Comparison of ENCODE assay signal across 12 cellular contexts in genomic region chr5:78756853-78757252, GRCh38.
DNase-seq lines count a peak whose midpoint lies in the region; ATAC-seq, FAIRE-seq and TF ChIP-seq lines count a peak whose summit lies in the region.
"Had no signal": no experiment of that assay in that cellular context is flagged by ENCODE, and none has a peak within 500 bp of the region (broad histone marks: within the 10 kb centered on the region; RNA-seq: fewer than 3 reads in every experiment).

No MANE protein-coding gene starts in this region.

- DNase-seq in HepG2 (ENCODE audit: low spot score) (no peak), right lobe of liver (no peak), adipocyte (ENCODE audit: low read depth) (no peak), brain microvascular endothelial cell (no peak), NCI-H2107 (lab: John Stamatoyannopoulos, UW) (no peak), SK-N-DZ (ENCODE audit: low spot score) (no peak)
- DNase-seq: activated naive CD8-positive, alpha-beta T cell treated with anti-CD3 and anti-CD28 coated beads, Interleukin-2, amount 10 ng/mL, durations not matched to agents 7 days and 5 days; Right ventricle myocardium superior; stimulated activated CD4-positive, alpha-beta T cell treated with anti-CD3 and anti-CD28 coated beads, Interleukin-4, amount 100 ng/mL, for 4 hours; upper lobe of right lung had no signal

- TF ChIP-seq RAD21 in HepG2 (CRISPR knock-in tag; IDR thresholded peaks at IDR 0.05), result no peak

- peak overlapping the region; percentile 89 for H3K4me2 ChIP-seq in HepG2 (ENCODE audit: low read depth, low read length)

- ATAC-seq in HepG2 (peak; percentile 29), right lobe of liver (no peak), HG03196 (IDR thresholded peaks at IDR 0.05; ENCODE audit: unreplicated experiment) (peak; percentile 4), HG03045 (IDR thresholded peaks at IDR 0.05; ENCODE audit: unreplicated experiment) (no peak)
- ATAC-seq: upper lobe of right lung had no signal

- WGBS in HepG2 (ENCODE audit: low lambda C conversion rate), result 0% methylated on average over 3 of the region's 3 CpGs
- WGBS in right lobe of liver (ENCODE audit: insufficient coverage, low coverage, low lambda C conversion rate, missing lambda C conversion rate), result 59% methylated on average over 3 of the region's 3 CpGs

- H3K9me3 ChIP-seq in HepG2 (ENCODE audit: low read length), result no peaks in the 10 kb centered on the region
- no peaks in the 10 kb centered on the region for H3K9me3 ChIP-seq in right lobe of liver
- no peaks in the 10 kb centered on the region for H3K9me3 ChIP-seq in adipocyte (ENCODE audit: control insufficient read depth, low read length)
- H3K9me3 ChIP-seq: upper lobe of right lung had no signal

- H2AFZ ChIP-seq in HepG2 (ENCODE audit: low read length), result no peak overlapping the region

- peak; percentile 32 for FAIRE-seq in HepG2 (lab: Jason Lieb, UNC)

- CTCF ChIA-PET in HepG2 (lab: Yijun Ruan, JAX; ENCODE audit: low intra/inter-chr PET ratio, low total read pairs), result no interaction called here

- TF ChIP-seq POLR2A in HepG2 (IDR thresholded peaks at IDR 0.05; ENCODE audit: insufficient read depth in 1 of 2, low read depth in 2 of 2, low read length in 2 of 2), result no peak
- TF ChIP-seq POLR2A in right lobe of liver (IDR thresholded peaks at IDR 0.05), result no peak

- peaks cover 53% of the 10 kb centered on the region for H3K4me1 ChIP-seq in HepG2 (ENCODE audit: insufficient read depth, low read length)
- no peaks in the 10 kb centered on the region for H3K4me1 ChIP-seq in right lobe of liver
- H3K4me1 ChIP-seq in adipocyte (ENCODE audit: control insufficient read depth, insufficient read depth, low read length), result peaks cover 36% of the 10 kb centered on the region
- H3K4me1 ChIP-seq: upper lobe of right lung had no signal

- H3K36me3 ChIP-seq in HepG2 (replicated peaks in 1 of 2; ENCODE audit: control insufficient read depth in 1 of 2, insufficient read depth in 2 of 2, low read length in 2 of 2), result no peaks in the 10 kb centered on the region
- H3K36me3 ChIP-seq in right lobe of liver, result no peaks in the 10 kb centered on the region
- H3K36me3 ChIP-seq in adipocyte (ENCODE audit: control insufficient read depth, insufficient read depth, low read length, severe bottlenecking), result no peaks in the 10 kb centered on the region
- H3K36me3 ChIP-seq in brain microvascular endothelial cell (replicated peaks), result no peaks in the 10 kb centered on the region
- H3K36me3 ChIP-seq: upper lobe of right lung had no signal

- peak overlapping the region in 2 of 3 experiments; percentile 11 to 47; a peak in 2 of 6 replicates for H3K4me3 ChIP-seq in HepG2 (replicated peaks in 1 of 3; ENCODE audit: insufficient read depth in 1 of 3, low read depth in 2 of 3, low read length in 3 of 3)
- H3K4me3 ChIP-seq in right lobe of liver, result no peak overlapping the region
- peak overlapping the region; percentile 3 for H3K4me3 ChIP-seq in adipocyte (ENCODE audit: low read length)
- no peak overlapping the region for H3K4me3 ChIP-seq in brain microvascular endothelial cell (ENCODE audit: low read depth, low read length)
- H3K4me3 ChIP-seq: upper lobe of right lung had no signal

- TF ChIP-seq EP300 in HepG2 (IDR thresholded peaks at IDR 0.05; ENCODE audit: low read depth in 2 of 2, low read length in 2 of 2) (no peak), HepG2 (CRISPR knock-in tag; IDR thresholded peaks at IDR 0.05; ENCODE audit: borderline replicate concordance) (no peak)

- no peak for TF ChIP-seq CTCF in HepG2 (CRISPR knock-in tag; IDR thresholded peaks at IDR 0.05)
- TF ChIP-seq CTCF in right lobe of liver (IDR thresholded peaks at IDR 0.05), result no peak
- TF ChIP-seq CTCF in brain microvascular endothelial cell (IDR thresholded peaks at IDR 0.05; ENCODE audit: low read depth, low read length, missing control alignments), result no peak

- BruUV-seq in HepG2 (replicated peaks; lab: Mats Ljungman, UMichigan), result no TSS peak

- in situ Hi-C loops in HepG2 (cut with HindIII; ENCODE audit: extremely low pct_ligation_motif_present, low pct_unique_long_range_greater_than_20kb) (no loop called here), brain microvascular endothelial cell (cut with HindIII; ENCODE audit: low pct_ligation_motif_present, low sequenced_read_pairs) (no loop called here)

- H4K20me1 ChIP-seq in HepG2 (ENCODE audit: insufficient read depth, low read length), result no peaks in the 10 kb centered on the region

- intact Hi-C loops in HepG2 (cut with micrococcal nuclease; ENCODE audit: unreplicated experiment), result loop anchor here (5.0 kb wide), 1 partner anchor 110 kb away; the partner anchor contains the start of gene LHFPL2
- intact Hi-C loops in right lobe of liver (cut with DNase I), result no loop called here

- H3K9ac ChIP-seq in HepG2 (ENCODE audit: insufficient read depth, low read depth, low read length), result no peak overlapping the region
- no peak overlapping the region for H3K9ac ChIP-seq in adipocyte (ENCODE audit: low read length)

- H3K27ac ChIP-seq in HepG2 (ENCODE audit: extremely low read length, insufficient read depth, low read length) (no peak overlapping the region), right lobe of liver (no peak overlapping the region), brain microvascular endothelial cell (no peak overlapping the region)
- H3K27ac ChIP-seq: upper lobe of right lung had no signal

- no peaks in the 10 kb centered on the region for H3K79me2 ChIP-seq in HepG2 (ENCODE audit: insufficient read depth, low read length)

- POLR2A ChIA-PET in HepG2 (lab: Yijun Ruan, JAX), result interaction anchor here (1.0 to 2.8 kb wide), 4 partner anchors 9 to 109 kb away, joined by 3 to 12 read pairs (median 6); no protein-coding TSS in a partner anchor

- H3K27me3 ChIP-seq in HepG2 (ENCODE audit: control insufficient read depth in 1 of 2, insufficient read depth in 2 of 2, low read length in 2 of 2), result peaks cover 2 to 14% of the 10 kb centered on the region in 2 experiments; a peak in 2 of 5 replicates
- no peaks in the 10 kb centered on the region for H3K27me3 ChIP-seq in right lobe of liver
- no peaks in the 10 kb centered on the region for H3K27me3 ChIP-seq in adipocyte (replicated peaks; ENCODE audit: control insufficient read depth, insufficient read depth, low read length)
- H3K27me3 ChIP-seq in brain microvascular endothelial cell (replicated peaks), result no peaks in the 10 kb centered on the region
- H3K27me3 ChIP-seq: upper lobe of right lung had no signal

TF ChIP-seq in HepG2, 621 proteins besides CTCF, POLR2A, EP300 and RAD21 (continues in another document):
- TF ChIP-seq, protein P1, sequence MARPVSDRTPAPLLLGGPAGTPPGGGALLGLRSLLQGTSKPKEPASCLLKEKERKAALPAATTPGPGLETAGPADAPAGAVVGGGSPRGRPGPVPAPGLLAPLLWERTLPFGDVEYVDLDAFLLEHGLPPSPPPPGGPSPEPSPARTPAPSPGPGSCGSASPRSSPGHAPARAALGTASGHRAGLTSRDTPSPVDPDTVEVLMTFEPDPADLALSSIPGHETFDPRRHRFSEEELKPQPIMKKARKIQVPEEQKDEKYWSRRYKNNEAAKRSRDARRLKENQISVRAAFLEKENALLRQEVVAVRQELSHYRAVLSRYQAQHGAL (CRISPR knock-in tag; IDR thresholded peaks at IDR 0.05; ENCODE audit: not compliant biosample characterization), result no peak
- no peak for TF ChIP-seq ZNF558 (CRISPR knock-in tag; IDR thresholded peaks at IDR 0.05; ENCODE audit: borderline replicate concordance)
- TF ChIP-seq FOXM1 (CRISPR knock-in tag; IDR thresholded peaks at IDR 0.05), result no peak
- TF ChIP-seq ZFX (CRISPR knock-in tag; IDR thresholded peaks at IDR 0.05; ENCODE audit: low read depth), result no peak
- TF ChIP-seq HMGA1 (CRISPR knock-in tag; conservative IDR thresholded peaks at IDR 0.05), result no peak
- no peak for TF ChIP-seq ZNF782 (CRISPR knock-in tag; IDR thresholded peaks at IDR 0.05; ENCODE audit: borderline replicate concordance)
- no peak for TF ChIP-seq MED8 (CRISPR knock-in tag; IDR thresholded peaks at IDR 0.05; ENCODE audit: insufficient replicate concordance)
- 0 out of 2 replicates have a peak, but pooled peaks have one; percentile 22 for TF ChIP-seq ISL2 (CRISPR knock-in tag; IDR thresholded peaks at IDR 0.05)
- TF ChIP-seq, protein P2, sequence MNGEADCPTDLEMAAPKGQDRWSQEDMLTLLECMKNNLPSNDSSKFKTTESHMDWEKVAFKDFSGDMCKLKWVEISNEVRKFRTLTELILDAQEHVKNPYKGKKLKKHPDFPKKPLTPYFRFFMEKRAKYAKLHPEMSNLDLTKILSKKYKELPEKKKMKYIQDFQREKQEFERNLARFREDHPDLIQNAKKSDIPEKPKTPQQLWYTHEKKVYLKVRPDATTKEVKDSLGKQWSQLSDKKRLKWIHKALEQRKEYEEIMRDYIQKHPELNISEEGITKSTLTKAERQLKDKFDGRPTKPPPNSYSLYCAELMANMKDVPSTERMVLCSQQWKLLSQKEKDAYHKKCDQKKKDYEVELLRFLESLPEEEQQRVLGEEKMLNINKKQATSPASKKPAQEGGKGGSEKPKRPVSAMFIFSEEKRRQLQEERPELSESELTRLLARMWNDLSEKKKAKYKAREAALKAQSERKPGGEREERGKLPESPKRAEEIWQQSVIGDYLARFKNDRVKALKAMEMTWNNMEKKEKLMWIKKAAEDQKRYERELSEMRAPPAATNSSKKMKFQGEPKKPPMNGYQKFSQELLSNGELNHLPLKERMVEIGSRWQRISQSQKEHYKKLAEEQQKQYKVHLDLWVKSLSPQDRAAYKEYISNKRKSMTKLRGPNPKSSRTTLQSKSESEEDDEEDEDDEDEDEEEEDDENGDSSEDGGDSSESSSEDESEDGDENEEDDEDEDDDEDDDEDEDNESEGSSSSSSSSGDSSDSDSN (CRISPR knock-in tag; IDR thresholded peaks at IDR 0.05), result no peak
- TF ChIP-seq ZBTB42 (CRISPR knock-in tag; IDR thresholded peaks at IDR 0.05), result no peak
- no peak for TF ChIP-seq LCORL (IDR thresholded peaks at IDR 0.05)
- TF ChIP-seq LCORL (CRISPR knock-in tag; IDR thresholded peaks at IDR 0.05), result 0 out of 2 replicates have a peak, but pooled peaks have one; percentile 11
- no peak for TF ChIP-seq ZNF615 (CRISPR knock-in tag; IDR thresholded peaks at IDR 0.05; ENCODE audit: borderline replicate concordance)
- TF ChIP-seq ZNF780A (CRISPR knock-in tag; IDR thresholded peaks at IDR 0.05), result no peak
- no peak for TF ChIP-seq TRIM24 (CRISPR knock-in tag; IDR thresholded peaks at IDR 0.05)
- TF ChIP-seq ATF1 (CRISPR knock-in tag; IDR thresholded peaks at IDR 0.05), result no peak
- TF ChIP-seq, protein P3, sequence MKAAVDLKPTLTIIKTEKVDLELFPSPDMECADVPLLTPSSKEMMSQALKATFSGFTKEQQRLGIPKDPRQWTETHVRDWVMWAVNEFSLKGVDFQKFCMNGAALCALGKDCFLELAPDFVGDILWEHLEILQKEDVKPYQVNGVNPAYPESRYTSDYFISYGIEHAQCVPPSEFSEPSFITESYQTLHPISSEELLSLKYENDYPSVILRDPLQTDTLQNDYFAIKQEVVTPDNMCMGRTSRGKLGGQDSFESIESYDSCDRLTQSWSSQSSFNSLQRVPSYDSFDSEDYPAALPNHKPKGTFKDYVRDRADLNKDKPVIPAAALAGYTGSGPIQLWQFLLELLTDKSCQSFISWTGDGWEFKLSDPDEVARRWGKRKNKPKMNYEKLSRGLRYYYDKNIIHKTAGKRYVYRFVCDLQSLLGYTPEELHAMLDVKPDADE (CRISPR knock-in tag; IDR thresholded peaks at IDR 0.05), result no peak

Comparison
In these comparisons a context has a peak if more than half of its experiments do, and no peak if none do; other contexts are left out.
1. ATAC-seq: peak in HepG2 (single experiment) and HG03196 (single experiment); none in right lobe of liver (0 of 4) and HG03045 (single experiment).
2. H3K4me3 ChIP-seq: peak in HepG2 (2 of 3) and adipocyte (single experiment); none in right lobe of liver (0 of 3) and brain microvascular endothelial cell (single experiment).